In genomic region chr1:93681095-93681548, GRCh38 we compare ENCODE assay signal across 8 cellular contexts. TPM values are rescaled to one million over a fixed set of nuclear protein-coding genes. Genes with fewer than 3 reads are reported as not detected.
DNase-seq lines count a peak whose midpoint lies in the region; ATAC-seq and TF ChIP-seq lines count a peak whose summit lies in the region.

No MANE protein-coding gene starts in this region.

- no peak for TF ChIP-seq POLR2A in transverse colon (IDR thresholded peaks at IDR 0.05)

- H3K9me3 Mint-ChIP-seq in central memory CD8-positive, alpha-beta T cell, result no peaks in the 10 kb centered on the region

- intact Hi-C loops in transverse colon (cut with DNase I; ENCODE audit: low total_unique reads), result no loop called here

- TF ChIP-seq CTCF in DOHH2 (IDR thresholded peaks at IDR 0.05; ENCODE audit: low read depth, low read length, poor library complexity, severe bottlenecking) (no peak), KMS-11 (conservative IDR thresholded peaks at IDR 0.05; ENCODE audit: low read depth, low read length) (no peak), transverse colon (IDR thresholded peaks at IDR 0.05) (peak in 1 of 5 experiments; percentile 15)

- H3K27ac ChIP-seq in DOHH2 (ENCODE audit: low read depth, low read length) (peak overlapping the region; percentile 87), KMS-11 (no peak overlapping the region), transverse colon (peak overlapping the region; percentile 77 to 86 (median 83))

- 0 out of 2 replicates have a peak overlapping the region, but pooled peaks have one; percentile 15 for H3K9ac ChIP-seq in KMS-11

- H3K9me2 ChIP-seq in DOHH2 (replicated peaks; ENCODE audit: control insufficient read depth, low read length), result no peaks in the 10 kb centered on the region

- peak overlapping the region; percentile 92 for H3K4me3 ChIP-seq in DOHH2 (ENCODE audit: low read length)
- no peak overlapping the region for H3K4me3 ChIP-seq in KMS-11 (IDR thresholded peaks at IDR 0.05; ENCODE audit: insufficient read depth, low read depth, low read length)
- H3K4me3 ChIP-seq in transverse colon, result peak overlapping the region; percentile 54 to 93 (median 82)

- peaks cover 35% of the 10 kb centered on the region for H4K20me1 ChIP-seq in DOHH2 (ENCODE audit: control insufficient read depth, insufficient read depth, low read depth, low read length)
- H4K20me1 ChIP-seq in KMS-11 (ENCODE audit: insufficient read depth), result no peaks in the 10 kb centered on the region

- H3K4me3 Mint-ChIP-seq in central memory CD8-positive, alpha-beta T cell, result peak overlapping the region; percentile 73

- no peak for TF ChIP-seq EP300 in transverse colon (IDR thresholded peaks at IDR 0.05; ENCODE audit: low read depth)

- H3K4me1 Mint-ChIP-seq in central memory CD8-positive, alpha-beta T cell, result peaks cover 11% of the 10 kb centered on the region

- H3K4me2 ChIP-seq in DOHH2 (ENCODE audit: low read length), result peak overlapping the region; percentile 75
- H3K4me2 ChIP-seq in KMS-11, result peak overlapping the region; percentile 25; the same call in 1 of the 2 replicates

- DNase-seq in central memory CD8-positive, alpha-beta T cell (ENCODE audit: low spot score in 2 of 2), result no peak
- peak; percentile 49 to 52 for DNase-seq in lung microvascular endothelial cell (ENCODE audit: low read depth in 2 of 2)
- no peak for DNase-seq in transverse colon
- no peak for DNase-seq in NCI-H1105 (lab: John Stamatoyannopoulos, UW)
- DNase-seq in activated CD8-positive, alpha-beta memory T cell treated with anti-CD3 and anti-CD28 coated beads, Interleukin-2, amount 50 U/mL, for 48 hours, result no peak

- H3K79me2 ChIP-seq in DOHH2 (ENCODE audit: control insufficient read depth, low read length) (peaks cover 80% of the 10 kb centered on the region), KMS-11 (ENCODE audit: insufficient read depth, low read depth) (no peaks in the 10 kb centered on the region)

- peaks cover 50% of the 10 kb centered on the region for H3K27me3 Mint-ChIP-seq in central memory CD8-positive, alpha-beta T cell

- peak; percentile 27 for ATAC-seq in GM21526 (IDR thresholded peaks at IDR 0.05; ENCODE audit: low FRiP score, unreplicated experiment)
- peak; percentile 34 for ATAC-seq in central memory CD8-positive, alpha-beta T cell (replicated peaks; ENCODE audit: extremely low read depth, poor library complexity, severe bottlenecking)

- no peak overlapping the region for H3K27ac Mint-ChIP-seq in central memory CD8-positive, alpha-beta T cell (ENCODE audit: low read depth)

- no peaks in the 10 kb centered on the region for H3K36me3 Mint-ChIP-seq in central memory CD8-positive, alpha-beta T cell (ENCODE audit: insufficient read depth)

- peaks cover 26% of the 10 kb centered on the region for H3F3A ChIP-seq in DOHH2 (ENCODE audit: control insufficient read depth, insufficient read depth)

- H3K9me3 ChIP-seq in DOHH2 (ENCODE audit: control insufficient read depth, insufficient read depth, low read length), result no peaks in the 10 kb centered on the region
- no peaks in the 10 kb centered on the region for H3K9me3 ChIP-seq in transverse colon

- in situ Hi-C loops in transverse colon (cut with MboI; ENCODE audit: low pct_ligation_motif_present in 1 of 4, low pct_unique_long_range_greater_than_20kb in 1 of 4, low sequenced_read_pairs in 3 of 4), result no loop called here

- H3K36me3 ChIP-seq in DOHH2 (ENCODE audit: control insufficient read depth, low read length) (peaks cover 52% of the 10 kb centered on the region), KMS-11 (ENCODE audit: insufficient read depth) (no peaks in the 10 kb centered on the region), transverse colon (no peaks in the 10 kb centered on the region)

- H3K4me1 ChIP-seq in DOHH2 (ENCODE audit: control insufficient read depth, low read length) (peaks cover 85% of the 10 kb centered on the region), KMS-11 (ENCODE audit: low read depth, poor library complexity, severe bottlenecking) (no peaks in the 10 kb centered on the region), transverse colon (peaks cover 0 to 16% (median 10%) of the 10 kb centered on the region in 4 donors)

- 0% methylated on average over 9 to 18 of the region's 42 CpGs for WGBS in transverse colon (ENCODE audit: low coverage in 1 of 2), 2 donors

- H3K27me3 ChIP-seq in DOHH2 (ENCODE audit: control insufficient read depth, low read length), result no peaks in the 10 kb centered on the region
- H3K27me3 ChIP-seq in KMS-11 (ENCODE audit: insufficient read depth, low read depth), result no peaks in the 10 kb centered on the region
- H3K27me3 ChIP-seq in transverse colon, result no peaks in the 10 kb centered on the region

- H2AFZ ChIP-seq in KMS-11 (ENCODE audit: low read depth), result peak overlapping the region; percentile 77

RNA-seq across cellular contexts. Expression of gene BCAR3, which starts 0.5 kb away (rescaled TPM):
- total RNA-seq in lung microvascular endothelial cell, result 24.6 and 34.1 TPM in 2 replicates
- 10 to 100 TPM; 12.3 to 71.7 (median 40.5) TPM for total RNA-seq in transverse colon

Comparison
In these comparisons a context has a peak if more than half of its experiments do, and no peak if none do; other contexts are left out.
1. DNase-seq: peak in lung microvascular endothelial cell (2 of 2); none in central memory CD8-positive, alpha-beta T cell (0 of 2), transverse colon (single experiment), NCI-H1105 (single experiment) and activated CD8-positive, alpha-beta memory T cell treated with anti-CD3 and anti-CD28 coated beads, Interleukin-2, amount 50 U/mL, for 48 hours (single experiment).